23 cellular contexts compared by ENCODE assay signal in the genomic region with DNA sequence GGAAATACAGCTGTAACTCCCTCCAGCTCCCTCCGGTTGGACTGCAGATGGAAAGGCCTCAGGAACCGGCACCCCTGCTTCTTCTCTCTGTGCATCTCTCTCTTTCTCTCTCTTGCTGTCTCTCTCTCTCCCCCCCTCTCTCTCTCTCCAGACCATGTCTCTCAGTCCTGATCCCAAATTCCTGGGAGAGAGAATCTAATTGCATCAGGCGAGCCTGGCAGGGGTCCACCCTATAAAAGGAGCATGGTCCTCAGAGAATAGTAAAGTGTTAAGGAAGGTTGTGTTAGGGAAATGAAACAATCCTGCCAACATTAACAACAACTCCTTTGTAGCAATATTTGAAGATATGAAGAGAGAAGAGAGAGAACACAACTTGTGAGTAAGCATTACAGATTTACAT. TPM values are rescaled to one million over a fixed set of nuclear protein-coding genes. Genes with fewer than 3 reads are reported as not detected.
DNase-seq lines count a peak whose midpoint lies in the region; ATAC-seq, FAIRE-seq and TF ChIP-seq lines count a peak whose summit lies in the region.
"Had no signal": no experiment of that assay in that cellular context is flagged by ENCODE, and none has a peak within 500 bp of the region (broad histone marks: within the 10 kb centered on the region; RNA-seq: fewer than 3 reads in every experiment).

No MANE protein-coding gene starts in this region.

- TF ChIP-seq POLR2A in H1 (IDR thresholded peaks at IDR 0.05; ENCODE audit: control extremely low read depth in 1 of 2, low read depth in 2 of 2, low read length in 2 of 2), result no peak
- no peak for TF ChIP-seq POLR2A in vagina (IDR thresholded peaks at IDR 0.05)

- no peak overlapping the region for H2BK12ac ChIP-seq in H1 (ENCODE audit: low read depth, low read length)

- FAIRE-seq in H1 (lab: Jason Lieb, UNC), result no peak
- FAIRE-seq: RCC 7860 had no signal

- TF ChIP-seq EP300 in H1 (IDR thresholded peaks at IDR 0.05; ENCODE audit: borderline replicate concordance in 1 of 2, low read depth in 2 of 2, low read length in 2 of 2), result no peak

- no peak overlapping the region for H2BK20ac ChIP-seq in H1 (ENCODE audit: low read length)

- H3K23me2 ChIP-seq in H1 (ENCODE audit: low read depth, low read length), result no peaks in the 10 kb centered on the region

- H3K36me3 ChIP-seq in H1 (ENCODE audit: control insufficient read depth in 2 of 4, insufficient read depth in 4 of 4, low read length in 3 of 4) (no peaks in the 10 kb centered on the region), hepatocyte (replicated peaks; ENCODE audit: insufficient read depth, low read depth) (no peaks in the 10 kb centered on the region), vagina (no peaks in the 10 kb centered on the region)

- POLR2A ChIA-PET in H1 (lab: Charles Lee; ENCODE audit: partially characterized antibody), result no interaction called here

- H3K79me2 ChIP-seq in H1 (ENCODE audit: control insufficient read depth in 1 of 2, insufficient read depth in 2 of 2, low read length in 2 of 2), result no peaks in the 10 kb centered on the region
- H3K79me2 ChIP-seq in hepatocyte, result no peaks in the 10 kb centered on the region

- CTCF ChIA-PET in H1 (lab: Charles Lee; ENCODE audit: partially characterized antibody), result interaction anchor here (0.6 to 2.3 kb wide), 5 partner anchors 30 to 70 kb away, joined by 3 to 7 read pairs (median 4); no protein-coding TSS in a partner anchor

- H3K4me1 ChIP-seq in H1 (replicated peaks in 1 of 4; ENCODE audit: control insufficient read depth in 3 of 4, insufficient read depth in 4 of 4, low read length in 3 of 4), result peaks cover 2 to 8% (median 3%) of the 10 kb centered on the region in 4 experiments; a peak in 3 of 7 replicates
- peaks cover 6% of the 10 kb centered on the region for H3K4me1 ChIP-seq in hepatocyte (ENCODE audit: insufficient read depth)
- H3K4me1 ChIP-seq in vagina, result peaks cover 17% of the 10 kb centered on the region

- H2BK15ac ChIP-seq in H1 (ENCODE audit: low read length), result no peak overlapping the region

- H3K9me3 ChIP-seq in H1 (ENCODE audit: insufficient read depth in 2 of 2, low read depth in 1 of 2, low read length in 1 of 2) (no peaks in the 10 kb centered on the region), hepatocyte (ENCODE audit: low read depth) (no peaks in the 10 kb centered on the region), vagina (no peaks in the 10 kb centered on the region)

- no peak overlapping the region for H3K4ac ChIP-seq in H1 (replicated peaks; ENCODE audit: insufficient read length, low read depth, low read length)

- H3K36me3 Mint-ChIP-seq in HFFc6 (ENCODE audit: low read depth) (peaks cover 5% of the 10 kb centered on the region; the same call in 1 of the 2 replicates), endothelial cell (ENCODE audit: low read depth, unreplicated experiment) (peaks cover 4% of the 10 kb centered on the region)

- 82% methylated on average over 3 of the region's 3 CpGs; no CpG with 5 or more reads in 1 of the 2 experiments for WGBS in H1 (ENCODE audit: extremely low coverage in 1 of 2, insufficient coverage in 1 of 2, insufficient read length in 1 of 2, insufficient replicate concordance in 2 of 2, low coverage in 1 of 2, low lambda C conversion rate in 2 of 2, missing lambda C conversion rate in 1 of 2), 2 experiments
- 75% methylated on average over 3 of the region's 3 CpGs for WGBS in hepatocyte (ENCODE audit: low lambda C conversion rate, missing lambda C conversion rate)

- H3K14ac ChIP-seq in H1 (ENCODE audit: insufficient read length), result no peak overlapping the region

- H3K9me2 ChIP-seq in hepatocyte (replicated peaks; ENCODE audit: insufficient read depth), result no peaks in the 10 kb centered on the region

- no peak overlapping the region for H3K23ac ChIP-seq in H1 (ENCODE audit: insufficient read length)

- H2BK120ac ChIP-seq in H1 (replicated peaks; ENCODE audit: low read depth, low read length), result no peak overlapping the region

- H3K4me3 Mint-ChIP-seq in HFFc6 (peak overlapping the region; percentile 29; the same call in 1 of the 2 replicates), endothelial cell (ENCODE audit: unreplicated experiment) (no peak overlapping the region)
- H3K4me3 Mint-ChIP-seq: CD4-positive, alpha-beta T cell had no signal

- H4K5ac ChIP-seq in H1 (ENCODE audit: insufficient read length, low read depth, low read length), result no peak overlapping the region

- no peak for TF ChIP-seq RAD21 in H1 (IDR thresholded peaks at IDR 0.05 in 1 of 2, conservative IDR thresholded peaks at IDR 0.05 in 1 of 2; ENCODE audit: low read depth in 2 of 2, low read length in 2 of 2)

- TF ChIP-seq CTCF in HFFc6 (IDR thresholded peaks at IDR 0.05) (no peak), H1 (IDR thresholded peaks at IDR 0.05; ENCODE audit: control extremely low read depth in 1 of 3, insufficient read depth in 1 of 3, low read depth in 1 of 3, low read length in 3 of 3) (no peak), hepatocyte (IDR thresholded peaks at IDR 0.05; ENCODE audit: poor library complexity) (no peak), vagina (IDR thresholded peaks at IDR 0.05) (no peak), endothelial cell (IDR thresholded peaks at IDR 0.05; ENCODE audit: unreplicated experiment) (no peak)

- no peak for ATAC-seq in stimulated activated naive CD8-positive, alpha-beta T cell treated with anti-CD3 and anti-CD28 coated beads, Interleukin-15, Interleukin-2, amounts not matched to agents 100 U/mL and 50 U/mL, for 24 hours
- ATAC-seq: HCT116 had no signal

- H3K4me2 ChIP-seq in H1 (ENCODE audit: insufficient read depth in 1 of 2, low read depth in 2 of 2, low read length in 2 of 2) (no peak overlapping the region), hepatocyte (no peak overlapping the region)
- H3K4me2 ChIP-seq: KMS-11 had no signal

- peak overlapping the region; percentile 73; the same call in 1 of the 2 replicates for H2AFZ ChIP-seq in H1 (ENCODE audit: low read length)
- no peak overlapping the region for H2AFZ ChIP-seq in hepatocyte

- H3K27ac Mint-ChIP-seq in HFFc6 (peak overlapping the region; percentile 92), endothelial cell (ENCODE audit: unreplicated experiment) (no peak overlapping the region)
- H3K27ac Mint-ChIP-seq: CD4-positive, alpha-beta T cell had no signal

- H4K91ac ChIP-seq in H1 (replicated peaks; ENCODE audit: insufficient read length, low read length), result no peak overlapping the region

- H2BK5ac ChIP-seq in H1 (ENCODE audit: low read depth, low read length), result no peak overlapping the region

- no peaks in the 10 kb centered on the region for H3K79me1 ChIP-seq in H1 (ENCODE audit: low read depth, low read length)

- H4K8ac ChIP-seq in H1 (ENCODE audit: extremely low read depth, insufficient read depth, low read length), result no peak overlapping the region

- no peak overlapping the region for H3K18ac ChIP-seq in H1 (ENCODE audit: extremely low read depth, low read length)

- DNase-seq in HFFc6, result no peak
- DNase-seq in H1 (ENCODE audit: low read depth in 1 of 2, low spot score in 2 of 2), result no peak
- DNase-seq in hepatocyte (ENCODE audit: low spot score), result no peak
- DNase-seq in vagina (ENCODE audit: extremely low spot score in 2 of 2), result no peak
- no peak for DNase-seq in stimulated activated naive CD8-positive, alpha-beta T cell treated with anti-CD3 and anti-CD28 coated beads, Interleukin-15, Interleukin-2, amounts not matched to agents 100 U/mL and 50 U/mL, for 24 hours
- no peak for DNase-seq in NCI-H1092 treated with DMSO at 0.1 percent for 48 hours (lab: John Stamatoyannopoulos, UW)
- no peak for DNase-seq in endothelial cell (ENCODE audit: low spot score)
- DNase-seq: CD4-positive, alpha-beta T cell; COR-L47; DMS79; GOT3; IMR-90; NCI-H1694 treated with DMSO at 0.1 percent for 48 hours; NCI-H2081 treated with DMSO at 0.1 percent for 48 hours; NCI-H2171 treated with DMSO at 0.1 percent for 48 hours; NCI-H526; SW 1271 had no signal

- H3K4me1 Mint-ChIP-seq in HFFc6 (ENCODE audit: low read depth) (peaks cover 55% of the 10 kb centered on the region), endothelial cell (ENCODE audit: unreplicated experiment) (peaks cover 12% of the 10 kb centered on the region)

- H3K27me3 ChIP-seq in H1 (replicated peaks in 1 of 4; ENCODE audit: control insufficient read depth in 3 of 4, extremely low read depth in 1 of 4, insufficient read depth in 3 of 4, low read length in 3 of 4) (no peaks in the 10 kb centered on the region; a peak in 1 of 7 replicates), hepatocyte (no peaks in the 10 kb centered on the region), vagina (no peaks in the 10 kb centered on the region)

- no peaks in the 10 kb centered on the region for H3K9me3 Mint-ChIP-seq in HFFc6
- H3K9me3 Mint-ChIP-seq in endothelial cell (ENCODE audit: unreplicated experiment), result no peaks in the 10 kb centered on the region
- H3K9me3 Mint-ChIP-seq: CD4-positive, alpha-beta T cell had no signal

- H3K4me3 ChIP-seq in H1 (ENCODE audit: extremely low read depth in 1 of 4, insufficient read depth in 2 of 4, low read depth in 3 of 4, low read length in 4 of 4) (no peak overlapping the region), hepatocyte (no peak overlapping the region), vagina (no peak overlapping the region)

- no peak overlapping the region for H2AK5ac ChIP-seq in H1 (ENCODE audit: low read depth, low read length)

- intact Hi-C loops in vagina (cut with DNase I), result no loop called here

- H3K27me3 Mint-ChIP-seq in HFFc6 (ENCODE audit: insufficient read depth) (no peaks in the 10 kb centered on the region), endothelial cell (ENCODE audit: unreplicated experiment) (no peaks in the 10 kb centered on the region)
- H3K27me3 Mint-ChIP-seq: CD4-positive, alpha-beta T cell had no signal

- H3K27ac ChIP-seq in H1 (ENCODE audit: low read depth, low read length) (no peak overlapping the region), hepatocyte (peak overlapping the region; percentile 83), vagina (peak overlapping the region; percentile 22)
- H3K27ac ChIP-seq: KMS-11 had no signal

- no peaks in the 10 kb centered on the region for H4K20me1 ChIP-seq in H1 (replicated peaks in 1 of 2; ENCODE audit: control insufficient read depth in 1 of 2, insufficient read depth in 2 of 2, low read length in 2 of 2)
- H4K20me1 ChIP-seq in hepatocyte (ENCODE audit: insufficient read depth, poor library complexity, severe bottlenecking), result no peaks in the 10 kb centered on the region

- no peak overlapping the region for H3K9ac ChIP-seq in H1 (replicated peaks in 1 of 4; ENCODE audit: extremely low read depth in 1 of 4, low read depth in 3 of 4, low read length in 3 of 4)
- H3K9ac ChIP-seq: KMS-11 had no signal

- H3K56ac ChIP-seq in H1 (replicated peaks; ENCODE audit: insufficient read length, low read depth, low read length), result no peak overlapping the region

RNA-seq across cellular contexts. Expression of a gene that starts 36.7 kb away (rescaled TPM):
- total RNA-seq in HFFc6 (2021; fragmentation: NEBNext Ultra II Directional; extraction: Animal tissue kit (Norgen Biotek cat#: 25700)), result 10 to 100 TPM in 3 of 6 experiments, 1 to 10 TPM in 3; 3.7 to 11.6 (median 9.7) TPM
- not detected in 2 replicates for total RNA-seq in H1 (2021; fragmentation: NEBNext Ultra II Directional; extraction: Animal tissue kit (Norgen Biotek cat#: 25700))
- polyA plus RNA-seq in H1 (2011; rRNA removed) (0.03 TPM in 1 of 2 replicates, not detected in the other), hepatocyte (0.25 and 1.5 TPM in 2 replicates)
- polyA plus RNA-seq in H1 (2011; cell fraction: cytosol; rRNA removed), result not detected
- polyA plus RNA-seq in H1 (2011; cell fraction: nucleus; rRNA removed), result not detected
- polyA plus RNA-seq in H1 (2012, experiment 1 of 2), result not detected in 4 replicates
- polyA plus RNA-seq in H1 (2012, experiment 2 of 2), result not detected
- polyA plus RNA-seq in H1 (2013, experiment 1 of 2), result 0.08 TPM
- 0.11 TPM for polyA plus RNA-seq in H1 (2013, experiment 2 of 2)
- not detected in 2 replicates for polyA minus RNA-seq in H1 (2011; rRNA and poly(A)+ RNA removed)
- polyA minus RNA-seq in H1 (2011; cell fraction: cytosol; rRNA and poly(A)+ RNA removed), result not detected
- not detected for polyA minus RNA-seq in H1 (2011; cell fraction: nucleus; rRNA and poly(A)+ RNA removed)
- total RNA-seq in hepatocyte (0.33 and 0.76 TPM in 2 replicates), vagina (56.5 TPM), endothelial cell (ENCODE audit: unreplicated experiment) (3.6 TPM)
- total RNA-seq: A673; CD4-positive, alpha-beta T cell; OCI-LY7; SK-MEL-5 had no signal
- polyA plus RNA-seq: IMR-90 had no signal
